In genomic region chr2:23705771-23706612, GRCh38 we compare ENCODE assay signal across 1 cellular context.
TF ChIP-seq lines count a peak whose summit lies in the region.

No MANE protein-coding gene starts in this region.

TF ChIP-seq in WTC11, 78 proteins besides CTCF, POLR2A, EP300 and RAD21 (continued from another document):
- TF ChIP-seq, protein P1, sequence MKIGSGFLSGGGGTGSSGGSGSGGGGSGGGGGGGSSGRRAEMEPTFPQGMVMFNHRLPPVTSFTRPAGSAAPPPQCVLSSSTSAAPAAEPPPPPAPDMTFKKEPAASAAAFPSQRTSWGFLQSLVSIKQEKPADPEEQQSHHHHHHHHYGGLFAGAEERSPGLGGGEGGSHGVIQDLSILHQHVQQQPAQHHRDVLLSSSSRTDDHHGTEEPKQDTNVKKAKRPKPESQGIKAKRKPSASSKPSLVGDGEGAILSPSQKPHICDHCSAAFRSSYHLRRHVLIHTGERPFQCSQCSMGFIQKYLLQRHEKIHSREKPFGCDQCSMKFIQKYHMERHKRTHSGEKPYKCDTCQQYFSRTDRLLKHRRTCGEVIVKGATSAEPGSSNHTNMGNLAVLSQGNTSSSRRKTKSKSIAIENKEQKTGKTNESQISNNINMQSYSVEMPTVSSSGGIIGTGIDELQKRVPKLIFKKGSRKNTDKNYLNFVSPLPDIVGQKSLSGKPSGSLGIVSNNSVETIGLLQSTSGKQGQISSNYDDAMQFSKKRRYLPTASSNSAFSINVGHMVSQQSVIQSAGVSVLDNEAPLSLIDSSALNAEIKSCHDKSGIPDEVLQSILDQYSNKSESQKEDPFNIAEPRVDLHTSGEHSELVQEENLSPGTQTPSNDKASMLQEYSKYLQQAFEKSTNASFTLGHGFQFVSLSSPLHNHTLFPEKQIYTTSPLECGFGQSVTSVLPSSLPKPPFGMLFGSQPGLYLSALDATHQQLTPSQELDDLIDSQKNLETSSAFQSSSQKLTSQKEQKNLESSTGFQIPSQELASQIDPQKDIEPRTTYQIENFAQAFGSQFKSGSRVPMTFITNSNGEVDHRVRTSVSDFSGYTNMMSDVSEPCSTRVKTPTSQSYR (CRISPR knock-in tag; IDR thresholded peaks at IDR 0.05) = no peak
- TF ChIP-seq, protein P2, sequence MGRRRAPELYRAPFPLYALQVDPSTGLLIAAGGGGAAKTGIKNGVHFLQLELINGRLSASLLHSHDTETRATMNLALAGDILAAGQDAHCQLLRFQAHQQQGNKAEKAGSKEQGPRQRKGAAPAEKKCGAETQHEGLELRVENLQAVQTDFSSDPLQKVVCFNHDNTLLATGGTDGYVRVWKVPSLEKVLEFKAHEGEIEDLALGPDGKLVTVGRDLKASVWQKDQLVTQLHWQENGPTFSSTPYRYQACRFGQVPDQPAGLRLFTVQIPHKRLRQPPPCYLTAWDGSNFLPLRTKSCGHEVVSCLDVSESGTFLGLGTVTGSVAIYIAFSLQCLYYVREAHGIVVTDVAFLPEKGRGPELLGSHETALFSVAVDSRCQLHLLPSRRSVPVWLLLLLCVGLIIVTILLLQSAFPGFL (CRISPR knock-in tag; IDR thresholded peaks at IDR 0.05; ENCODE audit: borderline replicate concordance) = no peak
- TF ChIP-seq AFF4 (CRISPR knock-in tag; IDR thresholded peaks at IDR 0.05; ENCODE audit: borderline replicate concordance) (no peak), ARID4B (CRISPR knock-in tag; IDR thresholded peaks at IDR 0.05; ENCODE audit: borderline replicate concordance) (no peak), CBFB (CRISPR knock-in tag; IDR thresholded peaks at IDR 0.05; ENCODE audit: low read depth) (no peak)
- TF ChIP-seq, protein P3, sequence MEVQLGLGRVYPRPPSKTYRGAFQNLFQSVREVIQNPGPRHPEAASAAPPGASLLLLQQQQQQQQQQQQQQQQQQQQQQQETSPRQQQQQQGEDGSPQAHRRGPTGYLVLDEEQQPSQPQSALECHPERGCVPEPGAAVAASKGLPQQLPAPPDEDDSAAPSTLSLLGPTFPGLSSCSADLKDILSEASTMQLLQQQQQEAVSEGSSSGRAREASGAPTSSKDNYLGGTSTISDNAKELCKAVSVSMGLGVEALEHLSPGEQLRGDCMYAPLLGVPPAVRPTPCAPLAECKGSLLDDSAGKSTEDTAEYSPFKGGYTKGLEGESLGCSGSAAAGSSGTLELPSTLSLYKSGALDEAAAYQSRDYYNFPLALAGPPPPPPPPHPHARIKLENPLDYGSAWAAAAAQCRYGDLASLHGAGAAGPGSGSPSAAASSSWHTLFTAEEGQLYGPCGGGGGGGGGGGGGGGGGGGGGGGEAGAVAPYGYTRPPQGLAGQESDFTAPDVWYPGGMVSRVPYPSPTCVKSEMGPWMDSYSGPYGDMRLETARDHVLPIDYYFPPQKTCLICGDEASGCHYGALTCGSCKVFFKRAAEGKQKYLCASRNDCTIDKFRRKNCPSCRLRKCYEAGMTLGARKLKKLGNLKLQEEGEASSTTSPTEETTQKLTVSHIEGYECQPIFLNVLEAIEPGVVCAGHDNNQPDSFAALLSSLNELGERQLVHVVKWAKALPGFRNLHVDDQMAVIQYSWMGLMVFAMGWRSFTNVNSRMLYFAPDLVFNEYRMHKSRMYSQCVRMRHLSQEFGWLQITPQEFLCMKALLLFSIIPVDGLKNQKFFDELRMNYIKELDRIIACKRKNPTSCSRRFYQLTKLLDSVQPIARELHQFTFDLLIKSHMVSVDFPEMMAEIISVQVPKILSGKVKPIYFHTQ (CRISPR knock-in tag; IDR thresholded peaks at IDR 0.05) = no peak
